In the genomic region with DNA sequence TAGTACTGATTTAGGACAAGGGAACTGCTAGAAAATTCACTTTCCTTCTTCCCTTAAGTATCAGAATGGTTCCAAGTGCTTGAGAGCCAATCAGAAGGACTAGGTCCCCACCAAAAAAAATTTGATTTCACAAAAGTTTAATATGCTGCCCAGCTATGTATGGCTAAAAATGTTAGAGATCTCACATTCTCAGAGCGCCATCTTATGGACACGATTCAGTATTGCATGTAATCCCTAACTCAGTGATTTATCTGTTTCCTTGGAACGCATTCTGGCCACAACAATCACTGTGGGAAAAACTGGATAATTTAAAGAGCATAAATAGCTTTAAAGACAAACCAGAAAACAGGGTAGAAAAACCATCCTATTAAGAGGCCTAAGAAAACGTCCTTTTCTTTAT, we compare ENCODE assay signal across 8 cellular contexts.
DNase-seq lines count a peak whose midpoint lies in the region; ATAC-seq and TF ChIP-seq lines count a peak whose summit lies in the region.

No MANE protein-coding gene starts in this region.

- H3K27ac ChIP-seq in tibial artery, result no peak overlapping the region

- DNase-seq in G401 (ENCODE audit: low spot score), result peak; percentile 11
- peak; percentile 26 for DNase-seq in amniotic epithelial cell (ENCODE audit: low read depth)
- DNase-seq in iPS-NIHi7 (ENCODE audit: extremely low spot score), result peak; percentile 66
- no peak for DNase-seq in tibial artery
- DNase-seq in OCI-M2 (lab: John Stamatoyannopoulos, UW; ENCODE audit: unreplicated experiment), result no peak

- ATAC-seq in HG03571 (IDR thresholded peaks at IDR 0.05; ENCODE audit: unreplicated experiment), result no peak
- no peak for ATAC-seq in HG02885 (IDR thresholded peaks at IDR 0.05; ENCODE audit: poor library complexity, unreplicated experiment)

- no peaks in the 10 kb centered on the region for H3K27me3 ChIP-seq in Loucy (ENCODE audit: insufficient read depth, low read length, poor library complexity, severe bottlenecking)
- H3K27me3 ChIP-seq in tibial artery, result no peaks in the 10 kb centered on the region

- TF ChIP-seq CTCF in Loucy (conservative IDR thresholded peaks at IDR 0.05; ENCODE audit: low read length) (peak; percentile 72), tibial artery (IDR thresholded peaks at IDR 0.05) (peak; percentile 63 to 73)

- no peaks in the 10 kb centered on the region for H3F3A ChIP-seq in Loucy (ENCODE audit: low read depth)

- no peaks in the 10 kb centered on the region for H4K20me1 ChIP-seq in Loucy (ENCODE audit: insufficient read depth, low read length, poor library complexity, severe bottlenecking)

- in situ Hi-C loops in G401 (cut with HindIII; ENCODE audit: low sequenced_read_pairs), result no loop called here

- H3K4me3 ChIP-seq in Loucy (ENCODE audit: low read length, poor library complexity, severe bottlenecking) (no peak overlapping the region), tibial artery (no peak overlapping the region)

- intact Hi-C loops in tibial artery (cut with DNase I; ENCODE audit: low total_unique reads), result loop anchor here (10.0 kb wide), 1 partner anchor 336 kb away; no protein-coding TSS in a partner anchor

- H3K4me1 ChIP-seq in Loucy (ENCODE audit: insufficient read depth, low read length, poor library complexity, severe bottlenecking) (peaks cover 6% of the 10 kb centered on the region), tibial artery (peaks cover 0 to 3% (median 0%) of the 10 kb centered on the region in 4 donors)

- no peak overlapping the region for H3K4me2 ChIP-seq in Loucy (ENCODE audit: low read depth, low read length, poor library complexity, severe bottlenecking)

- H3K79me2 ChIP-seq in Loucy (ENCODE audit: insufficient read depth, low read length), result no peaks in the 10 kb centered on the region

- H3K36me3 ChIP-seq in Loucy (ENCODE audit: insufficient read depth, low read length) (no peaks in the 10 kb centered on the region), tibial artery (no peaks in the 10 kb centered on the region)

- H3K9me3 ChIP-seq in Loucy (ENCODE audit: insufficient read depth, low read depth, low read length), result no peaks in the 10 kb centered on the region
- no peaks in the 10 kb centered on the region for H3K9me3 ChIP-seq in tibial artery

- H3K9ac ChIP-seq in Loucy (ENCODE audit: low read depth, low read length, poor library complexity, severe bottlenecking), result no peak overlapping the region

- H2AFZ ChIP-seq in Loucy (ENCODE audit: low read length), result no peak overlapping the region

- H3K9me2 ChIP-seq in Loucy (replicated peaks; ENCODE audit: low read depth, low read length), result no peaks in the 10 kb centered on the region

Comparison
In these comparisons a context has a peak if more than half of its experiments do, and no peak if none do; other contexts are left out.
1. DNase-seq: peak in G401 (single experiment), amniotic epithelial cell (single experiment) and iPS-NIHi7 (single experiment); none in tibial artery (0 of 2) and OCI-M2 (single experiment).